ENCODE assay signal across 23 cellular contexts in the genomic region with DNA sequence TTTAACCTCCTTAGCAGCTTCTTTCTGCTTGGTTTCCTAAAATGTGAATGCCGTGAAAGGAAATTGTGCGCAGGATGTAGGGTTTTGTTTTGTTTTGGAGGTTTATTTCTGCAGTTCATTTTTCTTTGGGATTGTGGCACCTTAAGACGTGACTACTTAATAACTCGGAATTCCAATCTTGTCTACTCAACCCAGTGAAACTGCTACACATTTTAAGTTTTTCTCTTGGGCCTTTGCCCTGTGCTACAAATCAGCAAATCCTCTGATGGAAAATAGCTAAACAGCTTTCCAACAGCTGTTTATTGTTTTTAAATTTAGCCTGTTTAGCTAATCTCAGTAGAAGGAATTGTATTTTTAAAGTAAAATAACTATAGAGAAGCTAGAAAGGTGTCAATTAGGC.
"Had no signal": no experiment of that assay in that cellular context is flagged by ENCODE, and none has a peak within 500 bp of the region (broad histone marks: within the 10 kb centered on the region; RNA-seq: fewer than 3 reads in every experiment).

No MANE protein-coding gene starts in this region.

- ATAC-seq: esophagus mucosa, gastrocnemius medialis, left ventricle myocardium superior, natural killer cell, sciatic nerve had no signal

- DNase-seq: effector CD8-positive, alpha-beta T cell; endodermal cell; gastrocnemius medialis; head of caudate nucleus; left ventricle myocardium superior; natural killer cell; occipital lobe; ovary; stimulated activated CD4-positive, alpha-beta T cell treated with anti-CD3 and anti-CD28 coated beads, Interleukin-12 subunit alpha, Interleukin-12 subunit beta, amount 100 ng/mL, for 4 hours; stimulated activated CD4-positive, alpha-beta T cell treated with anti-CD3 and anti-CD28 coated beads, Interleukin-1b, Interleukin-23, amount 100 ng/mL, for 48 hours; stimulated activated CD4-positive, alpha-beta T cell treated with anti-CD3 and anti-CD28 coated beads, Interleukin-4, amount 100 ng/mL, for 1 hour; stimulated activated CD8-positive, alpha-beta memory T cell treated with anti-CD3 and anti-CD28 coated beads, Interleukin-4, amount 100 ng/mL, for 48 hours; stimulated activated naive CD4-positive, alpha-beta T cell; stomach; thyroid gland; trophoblast cell had no signal

- H3K4me3 ChIP-seq: gastrocnemius medialis, lung, ovary, right atrium auricular region, smooth muscle cell, stomach, thyroid gland, vagina had no signal

- H3K9me3 ChIP-seq: gastrocnemius medialis, ovary, right atrium auricular region, stomach, thyroid gland, vagina had no signal

- H3K36me3 ChIP-seq: ovary had no signal

- H3K27ac ChIP-seq: epithelial cell of prostate, gastrocnemius medialis, ovary, right atrium auricular region, stomach, thyroid gland, vagina had no signal

- H3K27me3 ChIP-seq: gastrocnemius medialis, ovary, right atrium auricular region, stomach, thyroid gland, vagina had no signal

- H3K4me1 ChIP-seq: gastrocnemius medialis, right atrium auricular region, vagina had no signal
